17 cellular contexts compared by ENCODE assay signal in genomic region chr6:46367365-46367764, GRCh38.
DNase-seq lines count a peak whose midpoint lies in the region; ATAC-seq, FAIRE-seq and TF ChIP-seq lines count a peak whose summit lies in the region.
"Had no signal": no experiment of that assay in that cellular context is flagged by ENCODE, and none has a peak within 500 bp of the region (broad histone marks: within the 10 kb centered on the region; RNA-seq: fewer than 3 reads in every experiment).

No MANE protein-coding gene starts in this region.

- POLR2A ChIA-PET in A549 (lab: Yijun Ruan, JAX) = no interaction called here

- no peak overlapping the region for H3K27ac ChIP-seq in A549
- H3K27ac ChIP-seq: GM23248 had no signal

- CTCF ChIA-PET in A549 (lab: Yijun Ruan, JAX) = no interaction called here

- TF ChIP-seq CTCF in A549 (IDR thresholded peaks at IDR 0.05) = no peak

- no peaks in the 10 kb centered on the region for H3K36me3 ChIP-seq in HAP-1 (replicated peaks)

- TF ChIP-seq POLR2A in A549 (IDR thresholded peaks at IDR 0.05; ENCODE audit: low read length) = no peak

- peaks cover 9% of the 10 kb centered on the region for H3K27me3 Mint-ChIP-seq in activated T-cell treated with anti-CD3 and anti-CD28 coated beads, Interleukin-2, amount 50 U/mL, for 4 hours (ENCODE audit: low read depth)

- H3K4me2 ChIP-seq in A549 = no peak overlapping the region

- H3K9me3 ChIP-seq in A549 (no peaks in the 10 kb centered on the region), HAP-1 (no peaks in the 10 kb centered on the region)
- H3K9me3 ChIP-seq: Caco-2 had no signal

- no peaks in the 10 kb centered on the region for H3K36me3 Mint-ChIP-seq in activated T-cell treated with anti-CD3 and anti-CD28 coated beads, Interleukin-2, amount 50 U/mL, for 4 hours (ENCODE audit: insufficient read depth)
- H3K36me3 Mint-ChIP-seq: CD14-positive monocyte had no signal

- TF ChIP-seq EP300 in A549 (IDR thresholded peaks at IDR 0.05) = no peak

- no peaks in the 10 kb centered on the region for H3K4me1 ChIP-seq in A549
- no peaks in the 10 kb centered on the region for H3K4me1 ChIP-seq in HAP-1
- H3K4me1 ChIP-seq: Caco-2 had no signal

- H3K4me1 Mint-ChIP-seq in activated T-cell treated with anti-CD3 and anti-CD28 coated beads, Interleukin-2, amount 50 U/mL, for 4 hours (ENCODE audit: low read depth) = no peaks in the 10 kb centered on the region
- H3K4me1 Mint-ChIP-seq: CD14-positive monocyte had no signal

- WGBS in A549 (ENCODE audit: missing lambda C conversion rate) = 47% methylated on average over 1 of the region's 1 CpG

- no peak for FAIRE-seq in A549 (lab: Jason Lieb, UNC)

- no peaks in the 10 kb centered on the region for H3K27me3 ChIP-seq in HAP-1 (ENCODE audit: low read depth)

- no peaks in the 10 kb centered on the region for H3K9me3 Mint-ChIP-seq in activated T-cell treated with anti-CD3 and anti-CD28 coated beads, Interleukin-2, amount 50 U/mL, for 4 hours
- H3K9me3 Mint-ChIP-seq: T-helper 1 cell treated with Interleukin-12 subunit alpha and Interleukin-12 subunit beta and Interleukin-4 antibody, amounts not matched to agents 30 μg/mL and 1 μg/mL, for 36 hours had no signal

- ATAC-seq in A549 (no peak), GM21717 (IDR thresholded peaks at IDR 0.05; ENCODE audit: unreplicated experiment) (no peak)
- ATAC-seq in activated T-cell treated with anti-CD3 and anti-CD28 coated beads, Interleukin-2, amount 50 U/mL, for 4 hours = no peak
- ATAC-seq: HCT116 had no signal

- DNase-seq in A549 (ENCODE audit: low read depth in 1 of 2, low spot score in 1 of 2) (no peak), DMS79 treated with DMSO at 0.1 percent for 48 hours (lab: John Stamatoyannopoulos, UW) (peak; percentile 45), NCI-H2227 treated with DMSO at 0.1 percent for 48 hours (lab: John Stamatoyannopoulos, UW) (peak; percentile 89), left kidney (ENCODE audit: low read depth, low spot score) (peak; percentile 50), HAP-1 (ENCODE audit: low spot score in 2 of 2) (no peak)
- no peak for DNase-seq in activated T-cell treated with anti-CD3 and anti-CD28 coated beads, Interleukin-2, amount 50 U/mL, for 4 hours
- DNase-seq: ACHN, AML-193, Caco-2, GM23248, NCI-H1436 treated with DMSO at 0.1 percent for 48 hours, NCI-H446 treated with DMSO at 0.1 percent for 48 hours, SHP77 treated with DMSO at 0.1 percent for 48 hours had no signal

- H3K4me3 Mint-ChIP-seq in activated T-cell treated with anti-CD3 and anti-CD28 coated beads, Interleukin-2, amount 50 U/mL, for 4 hours = no peak overlapping the region
- H3K4me3 Mint-ChIP-seq: CD14-positive monocyte; T-helper 1 cell treated with Interleukin-12 subunit alpha and Interleukin-12 subunit beta and Interleukin-4 antibody, amounts not matched to agents 30 μg/mL and 1 μg/mL, for 36 hours had no signal

- H3K4me3 ChIP-seq in A549 = no peak overlapping the region
- H3K4me3 ChIP-seq in HAP-1 = no peak overlapping the region
- H3K4me3 ChIP-seq: GM23248 had no signal

- no peak for TF ChIP-seq RAD21 in A549 (conservative IDR thresholded peaks at IDR 0.05 in 1 of 2, IDR thresholded peaks at IDR 0.05 in 1 of 2)

- in situ Hi-C loops in HAP-1 (cut with MboI; ENCODE audit: low sequenced_read_pairs) = no loop called here

TF ChIP-seq in A549, 52 proteins besides CTCF, POLR2A, EP300 and RAD21:
- no peak for TF ChIP-seq USF2 (IDR thresholded peaks at IDR 0.05)
- TF ChIP-seq MAFK (IDR thresholded peaks at IDR 0.05; ENCODE audit: partially characterized antibody) = peak; percentile 14
- no peak for TF ChIP-seq NFE2L2 (conservative IDR thresholded peaks at IDR 0.05; ENCODE audit: low read length)

Comparison
In these comparisons a context has a peak if more than half of its experiments do, and no peak if none do; other contexts are left out.
1. DNase-seq: peak in DMS79 treated with DMSO at 0.1 percent for 48 hours (single experiment), NCI-H2227 treated with DMSO at 0.1 percent for 48 hours (single experiment) and left kidney (single experiment); none in A549 (0 of 2), HAP-1 (0 of 2) and activated T-cell treated with anti-CD3 and anti-CD28 coated beads, Interleukin-2, amount 50 U/mL, for 4 hours (single experiment).